ENCODE assay signal across 1 cellular context in genomic region chr2:99180755-99181647, GRCh38.
A peak's percentile ranks its signal among the peaks of the same experiment; 100 is the strongest.
TF ChIP-seq lines count a peak whose summit lies in the region.

MITD1 (minus strand) TSS chr2:99181058; CDS start chr2:99180981, 77 bp downstream.
MRPL30 (plus strand) TSS chr2:99181184; CDS start chr2:99186204, 5,020 bp downstream.

TF ChIP-seq in A549, 52 proteins besides CTCF, POLR2A, EP300 and RAD21 (continued from another document):
- TF ChIP-seq PBX3 (IDR thresholded peaks at IDR 0.05) (no peak; the same call in 1 of the 2 replicates), NR3C1 (IDR thresholded peaks at IDR 0.05) (no peak), USF2 (IDR thresholded peaks at IDR 0.05) (peak; percentile 90), ELK1 (IDR thresholded peaks at IDR 0.05; ENCODE audit: low read depth, low read length) (no peak), EHF (CRISPR knock-in tag; IDR thresholded peaks at IDR 0.05) (no peak), KDM5A (IDR thresholded peaks at IDR 0.05) (peak; percentile 74), HDAC2 (IDR thresholded peaks at IDR 0.05) (no peak), FOSL2 (IDR thresholded peaks at IDR 0.05) (no peak), FOSL2 (CRISPR knock-in tag; IDR thresholded peaks at IDR 0.05) (0 out of 2 replicates have a peak, but pooled peaks have one; percentile 10), JUN (IDR thresholded peaks at IDR 0.05) (peak; percentile 85 to 95), RFX5 (IDR thresholded peaks at IDR 0.05) (peak; percentile 76), SMC3 (IDR thresholded peaks at IDR 0.05) (0 out of 3 replicates have a peak, but pooled peaks have one; percentile 8), CBX2 (IDR thresholded peaks at IDR 0.05; ENCODE audit: borderline replicate concordance, low read depth) (no peak), CBX8 (IDR thresholded peaks at IDR 0.05) (no peak), MAX (IDR thresholded peaks at IDR 0.05) (peak; percentile 92), RCOR1 (IDR thresholded peaks at IDR 0.05; ENCODE audit: low read depth, low read length) (no peak), REST (IDR thresholded peaks at IDR 0.05) (peak; percentile 35; the same call in 1 of the 2 replicates)
